29 cellular contexts compared by ENCODE assay signal in genomic region chr14:32618991-32619390, GRCh38.
"Had no signal": no experiment of that assay in that cellular context is flagged by ENCODE, and none has a peak within 500 bp of the region (broad histone marks: within the 10 kb centered on the region; RNA-seq: fewer than 3 reads in every experiment).

No MANE protein-coding gene starts in this region.

- H3K27me3 ChIP-seq: left lung, pancreas, stomach, testis, thyroid gland, transverse colon, upper lobe of left lung, vagina had no signal

- H3K4me1 Mint-ChIP-seq: nephron, neural crest cell had no signal

- H3K36me3 ChIP-seq: left lung, lower lobe of right lung, pancreas, prostate gland, stomach, thyroid gland, transverse colon, upper lobe of left lung, vagina had no signal

- H3K27ac ChIP-seq: left lung, lower lobe of right lung, pancreas, prostate gland, skin epidermis, stomach, testis, thyroid gland, transverse colon, upper lobe of left lung, vagina had no signal

- DNase-seq: kidney; left colon; left lung; lower lobe of right lung; mammary epithelial cell; mesenchymal stem cell; naive thymus-derived CD8-positive, alpha-beta T cell; nucleus accumbens; pancreas; posterior cingulate gyrus; retina; right cardiac atrium; stimulated activated CD4-positive, alpha-beta T cell treated with anti-CD3 and anti-CD28 coated beads, Interleukin-12 subunit alpha, Interleukin-12 subunit beta, amount 100 ng/mL, for 4 hours; stimulated activated CD4-positive, alpha-beta T cell treated with anti-CD3 and anti-CD28 coated beads, Interleukin-15, amount 100 ng/mL, for 24 hours; stimulated activated CD4-positive, alpha-beta T cell treated with anti-CD3 and anti-CD28 coated beads, Interleukin-2, amount 100 ng/mL, for 24 hours; stimulated activated CD4-positive, alpha-beta T cell treated with anti-CD3 and anti-CD28 coated beads, Interleukin-4, amount 100 ng/mL, for 1 hour; stimulated activated naive B cell treated with anti-CD40 and anti-IgM and Interleukin-4, amounts not matched to agents 10 μg/mL and 1 μg/mL and 100 μg/mL, for 72 hours; stimulated activated naive CD8-positive, alpha-beta T cell treated with anti-CD3 and anti-CD28 coated beads, Interleukin-15, Interleukin-2, amounts not matched to agents 100 U/mL and 50 U/mL, for 24 hours; stomach; testis; thyroid gland; transverse colon; upper lobe of left lung had no signal

- H3K27me3 Mint-ChIP-seq: stimulated activated naive B cell treated with anti-CD40 and anti-IgM and Interleukin-4, amounts not matched to agents 10 μg/mL and 1 μg/mL and 100 μg/mL, for 72 hours had no signal

- H3K4me3 ChIP-seq: left lung, lower lobe of right lung, pancreas, prostate gland, skin epidermis, stomach, testis, thyroid gland, transverse colon, upper lobe of left lung, vagina had no signal

- H3K27ac Mint-ChIP-seq: naive thymus-derived CD8-positive, alpha-beta T cell; nephron; stimulated activated naive B cell treated with anti-CD40 and anti-IgM and Interleukin-4, amounts not matched to agents 10 μg/mL and 1 μg/mL and 100 μg/mL, for 72 hours had no signal

- H3K9me3 ChIP-seq: left lung, lower lobe of right lung, pancreas, prostate gland, stomach, testis, thyroid gland, transverse colon, upper lobe of left lung, vagina had no signal

- H3K4me3 Mint-ChIP-seq: naive thymus-derived CD8-positive, alpha-beta T cell; nephron; neural crest cell; stimulated activated naive B cell treated with anti-CD40 and anti-IgM and Interleukin-4, amounts not matched to agents 10 μg/mL and 1 μg/mL and 100 μg/mL, for 72 hours had no signal

- ATAC-seq: left colon; left lung; lower lobe of right lung; naive thymus-derived CD8-positive, alpha-beta T cell; pancreas; right cardiac atrium; sciatic nerve; stimulated activated naive B cell treated with anti-CD40 and anti-IgM and Interleukin-4, amounts not matched to agents 10 μg/mL and 1 μg/mL and 100 μg/mL, for 72 hours; stimulated activated naive CD8-positive, alpha-beta T cell treated with anti-CD3 and anti-CD28 coated beads, Interleukin-15, Interleukin-2, amounts not matched to agents 100 U/mL and 50 U/mL, for 24 hours had no signal

- H3K4me1 ChIP-seq: left lung, lower lobe of right lung, pancreas, prostate gland, stomach, testis, thyroid gland, transverse colon, upper lobe of left lung, vagina had no signal
